In genomic region chr7:11343136-11343535, GRCh38 we compare ENCODE assay signal across 12 cellular contexts.
"Had no signal": no experiment of that assay in that cellular context is flagged by ENCODE, and none has a peak within 500 bp of the region (broad histone marks: within the 10 kb centered on the region; RNA-seq: fewer than 3 reads in every experiment).

No MANE protein-coding gene starts in this region.

- H3K4me1 ChIP-seq: ascending aorta, pancreas, testis, upper lobe of right lung had no signal

- H3K4me3 ChIP-seq: ascending aorta, cardiac muscle cell, left lung, pancreas, testis, upper lobe of right lung had no signal

- H3K36me3 ChIP-seq: ascending aorta, cardiac muscle cell, esophagus muscularis mucosa, left lung, pancreas, upper lobe of right lung had no signal

- H3K9me3 ChIP-seq: ascending aorta, esophagus muscularis mucosa, left lung, pancreas, testis, upper lobe of right lung had no signal

- DNase-seq: activated CD4-positive, alpha-beta T cell treated with anti-CD3 and anti-CD28 coated beads for 36 hours; activated naive CD4-positive, alpha-beta T cell; left lung; pancreas; stimulated activated CD4-positive, alpha-beta T cell treated with anti-CD3 and anti-CD28 coated beads, Interleukin-4, amount 100 ng/mL, for 24 hours; T1000; testis; upper lobe of right lung had no signal

- H3K27me3 ChIP-seq: ascending aorta, cardiac muscle cell, esophagus muscularis mucosa, left lung, testis, upper lobe of right lung had no signal

- H3K27ac ChIP-seq: ascending aorta, cardiac muscle cell, esophagus muscularis mucosa, left lung, pancreas, testis, upper lobe of right lung, VCaP had no signal

- ATAC-seq: activated CD4-positive, alpha-beta T cell treated with anti-CD3 and anti-CD28 coated beads for 36 hours had no signal
